In genomic region chr5:926416-927171, GRCh38 we compare ENCODE assay signal across 8 cellular contexts. TPM values are rescaled to one million over a fixed set of nuclear protein-coding genes. Genes with fewer than 3 reads are reported as not detected.
A peak's percentile ranks its signal among the peaks of the same experiment; 100 is the strongest.
DNase-seq lines count a peak whose midpoint lies in the region; ATAC-seq and TF ChIP-seq lines count a peak whose summit lies in the region.

No MANE protein-coding gene starts in this region.

- H3K27ac Mint-ChIP-seq in activated B cell treated with CpG ODN at 0.5 μM for 24 hours (no peak overlapping the region), nephron (no peak overlapping the region)

- ATAC-seq in activated B cell treated with CpG ODN at 0.5 μM for 24 hours (ENCODE audit: low read depth), result peak; percentile 77
- ATAC-seq in GM21423 (IDR thresholded peaks at IDR 0.05; ENCODE audit: unreplicated experiment), result no peak
- ATAC-seq in HG03521 (IDR thresholded peaks at IDR 0.05; ENCODE audit: unreplicated experiment), result no peak

- intact Hi-C loops in activated B cell treated with CpG ODN at 0.5 μM for 24 hours (cut with micrococcal nuclease), result no loop called here

- POLR2A ChIA-PET in activated B cell treated with CpG ODN at 0.5 μM for 24 hours (lab: Charles Lee), result interaction anchor here (0.6 kb wide), 1 partner anchor 739 kb away, joined by 8 read pairs; no protein-coding TSS in a partner anchor

- H3K27me3 Mint-ChIP-seq in activated B cell treated with CpG ODN at 0.5 μM for 24 hours, result peaks cover 24% of the 10 kb centered on the region
- H3K27me3 Mint-ChIP-seq in nephron (ENCODE audit: low read depth), result peaks cover 60% of the 10 kb centered on the region

- H3K9me3 Mint-ChIP-seq in activated B cell treated with CpG ODN at 0.5 μM for 24 hours (no peaks in the 10 kb centered on the region), nephron (no peaks in the 10 kb centered on the region)

- H3K4me3 ChIP-seq in fibroblast of pulmonary artery (replicated peaks; ENCODE audit: low read depth, low read length), result peak overlapping the region; percentile 46

- CTCF ChIA-PET in activated B cell treated with CpG ODN at 0.5 μM for 24 hours (lab: Charles Lee), result interaction anchor here (1.2 kb wide), 1 partner anchor 34 kb away, joined by 3 read pairs; the partner anchor contains the start of genes BRD9 and TRIP13

- H3K4me3 Mint-ChIP-seq in activated B cell treated with CpG ODN at 0.5 μM for 24 hours, result peak overlapping the region; percentile 8
- peak overlapping the region; percentile 68 to 80 (median 73) for H3K4me3 Mint-ChIP-seq in nephron

- H3K36me3 Mint-ChIP-seq in activated B cell treated with CpG ODN at 0.5 μM for 24 hours (ENCODE audit: low read depth), result no peaks in the 10 kb centered on the region
- no peaks in the 10 kb centered on the region for H3K36me3 Mint-ChIP-seq in nephron (ENCODE audit: low read depth)

- H3K4me1 Mint-ChIP-seq in activated B cell treated with CpG ODN at 0.5 μM for 24 hours (no peaks in the 10 kb centered on the region), nephron (peaks cover 8% of the 10 kb centered on the region)

- TF ChIP-seq CTCF in activated B cell treated with CpG ODN at 0.5 μM for 24 hours (IDR thresholded peaks at IDR 0.05), result no peak
- peak; percentile 25 for TF ChIP-seq CTCF in fibroblast of pulmonary artery (IDR thresholded peaks at IDR 0.05; ENCODE audit: low read length, missing control alignments)
- peak; percentile 44 to 63 (median 49) for TF ChIP-seq CTCF in nephron (IDR thresholded peaks at IDR 0.05; ENCODE audit: unreplicated experiment in 3 of 3)

- DNase-seq in EH (ENCODE audit: low read depth) (peak; percentile 33), activated B cell treated with CpG ODN at 0.5 μM for 24 hours (no peak), fibroblast of pulmonary artery (ENCODE audit: low read depth) (peak; percentile 30), SKM-1 treated with dmso at 0.1 percent for 144 hours (lab: John Stamatoyannopoulos, UW; ENCODE audit: unreplicated experiment) (no peak), MV-4-11 (lab: John Stamatoyannopoulos, UW) (no peak)

RNA-seq across cellular contexts. Expression of gene TRIP13, which starts 33.9 kb away (rescaled TPM):
- 3.5 and 4.1 TPM in 2 replicates for total RNA-seq in activated B cell treated with CpG ODN at 0.5 μM for 24 hours

RNA-seq across cellular contexts. Expression of gene BRD9, which starts 34.0 kb away (rescaled TPM):
- 53.0 and 67.8 TPM in 2 replicates for total RNA-seq in activated B cell treated with CpG ODN at 0.5 μM for 24 hours

Comparison
In these comparisons a context has a peak if more than half of its experiments do, and no peak if none do; other contexts are left out.
1. DNase-seq: peak in EH (single experiment) and fibroblast of pulmonary artery (single experiment); none in activated B cell treated with CpG ODN at 0.5 μM for 24 hours (single experiment), SKM-1 treated with dmso at 0.1 percent for 144 hours (single experiment) and MV-4-11 (single experiment).